Comparison of ENCODE assay signal across 1 cellular context in genomic region chr11:65559535-65559934, GRCh38.
TF ChIP-seq lines count a peak whose summit lies in the region.

No MANE protein-coding gene starts in this region.

TF ChIP-seq in HEK293T, 16 proteins besides CTCF, POLR2A, EP300 and RAD21:
- no peak for TF ChIP-seq PKNOX1 (IDR thresholded peaks at IDR 0.05)
- TF ChIP-seq L3MBTL2 (conservative IDR thresholded peaks at IDR 0.05), result no peak
- no peak for TF ChIP-seq SUZ12 (IDR thresholded peaks at IDR 0.05)
- no peak for TF ChIP-seq FOXK2 (IDR thresholded peaks at IDR 0.05)
- TF ChIP-seq FOXM1 (IDR thresholded peaks at IDR 0.05; ENCODE audit: borderline replicate concordance), result no peak
- TF ChIP-seq ELF4 (IDR thresholded peaks at IDR 0.05), result no peak
